15 cellular contexts compared by ENCODE assay signal in genomic region chr11:26247340-26247739, GRCh38.
DNase-seq lines count a peak whose midpoint lies in the region; FAIRE-seq and TF ChIP-seq lines count a peak whose summit lies in the region.
"Had no signal": no experiment of that assay in that cellular context is flagged by ENCODE, and none has a peak within 500 bp of the region (broad histone marks: within the 10 kb centered on the region; RNA-seq: fewer than 3 reads in every experiment).

No MANE protein-coding gene starts in this region.

- H3K36me3 ChIP-seq in endothelial cell of umbilical vein (ENCODE audit: control insufficient read depth in 2 of 2, extremely low read depth in 1 of 2, insufficient read depth in 2 of 2, low read length in 2 of 2): no peaks in the 10 kb centered on the region
- no peaks in the 10 kb centered on the region for H3K36me3 ChIP-seq in mesenchymal stem cell (ENCODE audit: control insufficient read depth in 1 of 2, insufficient read depth in 2 of 2, low read depth in 1 of 2, low read length in 2 of 2)
- no peaks in the 10 kb centered on the region for H3K36me3 ChIP-seq in MG63
- H3K36me3 ChIP-seq: ascending aorta, BE2C had no signal

- no peak overlapping the region for H3K23ac ChIP-seq in mesenchymal stem cell (ENCODE audit: low read length in 2 of 2)

- no peaks in the 10 kb centered on the region for H3K9me1 ChIP-seq in endothelial cell of umbilical vein (replicated peaks; ENCODE audit: control insufficient read depth, extremely low read depth, insufficient read depth, low read length)

- no peak for TF ChIP-seq POLR2A in endothelial cell of umbilical vein (IDR thresholded peaks at IDR 0.05; ENCODE audit: low read depth, low read length)

- H2BK15ac ChIP-seq in mesenchymal stem cell (ENCODE audit: low read depth, poor library complexity, severe bottlenecking): no peak overlapping the region

- H3K79me2 ChIP-seq in endothelial cell of umbilical vein (ENCODE audit: control insufficient read depth, insufficient read depth, low read length): no peaks in the 10 kb centered on the region

- H3K4me3 ChIP-seq in endothelial cell of umbilical vein (replicated peaks in 1 of 3; ENCODE audit: insufficient read depth in 1 of 3, low read depth in 1 of 3, low read length in 3 of 3) (no peak overlapping the region), mesenchymal stem cell (ENCODE audit: insufficient read depth in 1 of 2, low read depth in 1 of 2, low read length in 2 of 2) (no peak overlapping the region), MG63 (no peak overlapping the region)
- H3K4me3 ChIP-seq: ascending aorta had no signal

- H2BK12ac ChIP-seq in mesenchymal stem cell (ENCODE audit: low read length in 2 of 2): no peak overlapping the region

- H3K4me2 ChIP-seq in endothelial cell of umbilical vein (ENCODE audit: insufficient read depth, low read length) (no peak overlapping the region), mesenchymal stem cell (ENCODE audit: low read length, poor library complexity, severe bottlenecking) (no peak overlapping the region)

- H2AFZ ChIP-seq in endothelial cell of umbilical vein (ENCODE audit: low read depth, low read length) (no peak overlapping the region), mesenchymal stem cell (ENCODE audit: low read depth, low read length) (no peak overlapping the region)

- DNase-seq in EH (ENCODE audit: low read depth) (peak; percentile 42), RCC 7860 (ENCODE audit: low spot score) (peak; percentile 29), endothelial cell of umbilical vein (ENCODE audit: low read depth, low spot score) (no peak), mesenchymal stem cell (no peak), MG63 (no peak), NCI-H1417 (lab: John Stamatoyannopoulos, UW) (no peak), GDM1 (lab: John Stamatoyannopoulos, UW) (no peak)
- DNase-seq in stimulated activated CD4-positive, alpha-beta T cell treated with anti-CD3 and anti-CD28 coated beads, Interleukin-1b, Interleukin-23, amount 100 ng/mL, for 48 hours: no peak
- DNase-seq: activated gamma-delta T cell treated with Interleukin-2 at 50 U/mL for 16 hours, BE2C, DMS153, NCI-H1930, NCI-H526, T-cell had no signal

- FAIRE-seq in RCC 7860 (lab: Jason Lieb, UNC): peak; percentile 74
- no peak for FAIRE-seq in endothelial cell of umbilical vein (lab: Jason Lieb, UNC)

- H3K27me3 ChIP-seq in endothelial cell of umbilical vein (ENCODE audit: control insufficient read depth in 2 of 2, insufficient read depth in 2 of 2, low read length in 2 of 2) (no peaks in the 10 kb centered on the region), mesenchymal stem cell (ENCODE audit: control insufficient read depth in 1 of 2, insufficient read depth in 1 of 2, low read length in 2 of 2) (no peaks in the 10 kb centered on the region), MG63 (no peaks in the 10 kb centered on the region)
- H3K27me3 ChIP-seq: ascending aorta, BE2C had no signal

- no peaks in the 10 kb centered on the region for H3K79me1 ChIP-seq in mesenchymal stem cell (replicated peaks; ENCODE audit: low read length, poor library complexity, severe bottlenecking)

- POLR2A ChIA-PET in endothelial cell of umbilical vein (lab: Charles Lee): no interaction called here

- H3K27ac ChIP-seq in endothelial cell of umbilical vein (ENCODE audit: insufficient read depth, low read depth, low read length): no peak overlapping the region
- no peak overlapping the region for H3K27ac ChIP-seq in mesenchymal stem cell (ENCODE audit: low read length, poor library complexity, severe bottlenecking)
- H3K27ac ChIP-seq: ascending aorta had no signal

- H3K14ac ChIP-seq in mesenchymal stem cell (ENCODE audit: low read length in 2 of 2): no peak overlapping the region

- H3K18ac ChIP-seq in mesenchymal stem cell (ENCODE audit: low read depth in 1 of 2, low read length in 2 of 2): no peak overlapping the region

- H3K9ac ChIP-seq in endothelial cell of umbilical vein (replicated peaks; ENCODE audit: extremely low read depth, insufficient read depth, low read length) (no peak overlapping the region), mesenchymal stem cell (ENCODE audit: low read length) (peak overlapping the region; percentile 70)

- intact Hi-C loops in endothelial cell of umbilical vein (cut with micrococcal nuclease): no loop called here

- no peaks in the 10 kb centered on the region for H3K9me3 ChIP-seq in endothelial cell of umbilical vein (replicated peaks; ENCODE audit: control insufficient read depth, insufficient read depth, low read length)
- no peaks in the 10 kb centered on the region for H3K9me3 ChIP-seq in mesenchymal stem cell (ENCODE audit: control insufficient read depth, low read length)
- H3K9me3 ChIP-seq in MG63: no peaks in the 10 kb centered on the region
- H3K9me3 ChIP-seq: ascending aorta, BE2C had no signal

- no peak for TF ChIP-seq CTCF in endothelial cell of umbilical vein (IDR thresholded peaks at IDR 0.05; ENCODE audit: extremely low read depth in 1 of 2, insufficient read depth in 1 of 2, low read depth in 1 of 2, low read length in 2 of 2)

- CTCF ChIA-PET in endothelial cell of umbilical vein (lab: Charles Lee): no interaction called here

- dilution Hi-C loops in endothelial cell of umbilical vein (cut with MboI; ENCODE audit: extremely low pct_ligation_motif_present, low sequenced_read_pairs): loop anchor here (25.0 kb wide), 1 partner anchor 260 kb away; no protein-coding TSS in a partner anchor

- H3K4me1 ChIP-seq in endothelial cell of umbilical vein (ENCODE audit: control insufficient read depth, extremely low read depth, insufficient read depth, low read length) (no peaks in the 10 kb centered on the region), mesenchymal stem cell (ENCODE audit: control insufficient read depth, insufficient read depth, low read depth, low read length) (no peaks in the 10 kb centered on the region)
- H3K4me1 ChIP-seq: ascending aorta, BE2C had no signal

- H4K20me1 ChIP-seq in endothelial cell of umbilical vein (replicated peaks; ENCODE audit: control insufficient read depth, extremely low read depth, insufficient read depth, low read length): no peaks in the 10 kb centered on the region

- BruUV-seq in endothelial cell of umbilical vein (replicated peaks; lab: Mats Ljungman, UMichigan): no TSS peak

- no peak overlapping the region for H4K91ac ChIP-seq in mesenchymal stem cell (ENCODE audit: low read length)

- H2BK120ac ChIP-seq in mesenchymal stem cell (ENCODE audit: low read depth, low read length): no peak overlapping the region

- H2AK5ac ChIP-seq in mesenchymal stem cell (ENCODE audit: low read length, severe bottlenecking): no peak overlapping the region

- no peak overlapping the region for H4K8ac ChIP-seq in mesenchymal stem cell (ENCODE audit: low read length)

- H2BK5ac ChIP-seq in mesenchymal stem cell (ENCODE audit: low read depth, low read length, poor library complexity, severe bottlenecking): no peak overlapping the region

- no peak overlapping the region for H3K4ac ChIP-seq in mesenchymal stem cell (ENCODE audit: low read depth in 1 of 2, low read length in 2 of 2)

TF ChIP-seq in endothelial cell of umbilical vein, 7 proteins besides CTCF, POLR2A, EP300 and RAD21:
- TF ChIP-seq FOS (IDR thresholded peaks at IDR 0.05; ENCODE audit: borderline replicate concordance, insufficient read depth, low read length) (peak; percentile 8), POLR2AphosphoS5 (IDR thresholded peaks at IDR 0.05; ENCODE audit: insufficient read depth, low read depth, low read length) (no peak), EZH2 (IDR thresholded peaks at IDR 0.05; ENCODE audit: borderline replicate concordance, low read depth, low read length, severe bottlenecking) (no peak), MAX (IDR thresholded peaks at IDR 0.05; ENCODE audit: insufficient read depth, insufficient read length) (no peak), JUN (IDR thresholded peaks at IDR 0.05; ENCODE audit: borderline replicate concordance, insufficient read depth, insufficient read length, low read depth) (no peak)

Comparison
In these comparisons a context has a peak if more than half of its experiments do, and no peak if none do; other contexts are left out.
1. DNase-seq: peak in EH (single experiment) and RCC 7860 (single experiment); none in endothelial cell of umbilical vein (single experiment), mesenchymal stem cell (single experiment), stimulated activated CD4-positive, alpha-beta T cell treated with anti-CD3 and anti-CD28 coated beads, Interleukin-1b, Interleukin-23, amount 100 ng/mL, for 48 hours (single experiment), MG63 (single experiment), NCI-H1417 (0 of 3) and GDM1 (single experiment).